1 cellular context compared by ENCODE assay signal in genomic region chr1:42336978-42337377, GRCh38.
TF ChIP-seq lines count a peak whose summit lies in the region.

No MANE protein-coding gene starts in this region.

TF ChIP-seq in K562, 482 proteins besides CTCF, POLR2A, EP300 and RAD21:
- TF ChIP-seq CBX2 (IDR thresholded peaks at IDR 0.05; ENCODE audit: insufficient read depth, low read length, poor library complexity, severe bottlenecking) (no peak), MCM2 (IDR thresholded peaks at IDR 0.05; ENCODE audit: low read depth) (no peak), CHD7 (IDR thresholded peaks at IDR 0.05; ENCODE audit: low read depth, low read length) (no peak), PRPF4 (IDR thresholded peaks at IDR 0.05; ENCODE audit: insufficient read depth, low read depth, low read length, poor library complexity, severe bottlenecking) (no peak), ZNF165 (CRISPR knock-in tag; IDR thresholded peaks at IDR 0.05; ENCODE audit: borderline replicate concordance) (no peak)
